ENCODE assay signal across 10 cellular contexts in the genomic region with DNA sequence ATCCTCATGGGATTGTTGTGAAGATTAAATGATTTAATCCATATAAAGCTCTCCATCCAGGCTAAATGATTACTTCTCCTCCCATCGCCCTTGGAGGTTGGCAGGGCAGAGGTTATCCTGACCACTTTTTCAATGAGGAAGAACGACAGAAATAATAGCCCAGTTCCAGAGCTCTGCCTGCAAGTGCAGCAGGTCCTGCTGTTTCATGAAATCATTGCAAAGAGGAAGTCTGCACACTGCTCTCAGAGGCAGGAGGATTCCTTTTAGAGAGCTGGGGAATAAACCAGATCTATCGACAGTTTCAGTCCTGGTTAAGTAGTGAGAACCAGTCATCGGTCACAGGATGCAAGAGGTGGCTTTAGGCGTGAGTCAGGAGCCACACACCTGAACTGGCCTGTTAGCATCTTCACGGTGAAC. TPM values are rescaled to one million over a fixed set of nuclear protein-coding genes. Genes with fewer than 3 reads are reported as not detected.
DNase-seq lines count a peak whose midpoint lies in the region; ATAC-seq and TF ChIP-seq lines count a peak whose summit lies in the region.
"Had no signal": no experiment of that assay in that cellular context is flagged by ENCODE, and none has a peak within 500 bp of the region (broad histone marks: within the 10 kb centered on the region; RNA-seq: fewer than 3 reads in every experiment).

No MANE protein-coding gene starts in this region.

- peaks cover 6% of the 10 kb centered on the region for H3K4me1 Mint-ChIP-seq in activated T-cell treated with anti-CD3 and anti-CD28 coated beads, Interleukin-2, amount 50 U/mL, for 72 hours (ENCODE audit: low read depth)
- H3K4me1 Mint-ChIP-seq in activated T-cell treated with anti-CD3 and anti-CD28 coated beads, Interleukin-2, amount 50 U/mL, for 4 hours (ENCODE audit: low read depth), result peaks cover 3% of the 10 kb centered on the region

- no peaks in the 10 kb centered on the region for H3K9me3 Mint-ChIP-seq in activated T-cell treated with anti-CD3 and anti-CD28 coated beads, Interleukin-2, amount 50 U/mL, for 72 hours
- no peaks in the 10 kb centered on the region for H3K9me3 Mint-ChIP-seq in activated T-cell treated with anti-CD3 and anti-CD28 coated beads, Interleukin-2, amount 50 U/mL, for 4 hours
- H3K9me3 Mint-ChIP-seq: T-helper 2 cell treated with Interferon-gamma antibody and Interleukin-4, amounts not matched to agents 5 μg/mL and 100 μg/mL, for 36 hours had no signal

- peaks cover 10% of the 10 kb centered on the region for H3K27me3 Mint-ChIP-seq in activated T-cell treated with anti-CD3 and anti-CD28 coated beads, Interleukin-2, amount 50 U/mL, for 72 hours (ENCODE audit: low read depth)
- peaks cover 9% of the 10 kb centered on the region for H3K27me3 Mint-ChIP-seq in activated T-cell treated with anti-CD3 and anti-CD28 coated beads, Interleukin-2, amount 50 U/mL, for 4 hours (ENCODE audit: low read depth)

- no peaks in the 10 kb centered on the region for H3K36me3 Mint-ChIP-seq in activated T-cell treated with anti-CD3 and anti-CD28 coated beads, Interleukin-2, amount 50 U/mL, for 72 hours (ENCODE audit: insufficient read depth in 2 of 2)
- H3K36me3 Mint-ChIP-seq in activated T-cell treated with anti-CD3 and anti-CD28 coated beads, Interleukin-2, amount 50 U/mL, for 4 hours (ENCODE audit: insufficient read depth), result no peaks in the 10 kb centered on the region

- no peak overlapping the region for H3K4me3 Mint-ChIP-seq in activated T-cell treated with anti-CD3 and anti-CD28 coated beads, Interleukin-2, amount 50 U/mL, for 72 hours
- H3K4me3 Mint-ChIP-seq in activated T-cell treated with anti-CD3 and anti-CD28 coated beads, Interleukin-2, amount 50 U/mL, for 4 hours, result no peak overlapping the region
- H3K4me3 Mint-ChIP-seq: T-helper 2 cell treated with Interferon-gamma antibody and Interleukin-4, amounts not matched to agents 5 μg/mL and 100 μg/mL, for 36 hours had no signal

- TF ChIP-seq CTCF in omental fat pad (IDR thresholded peaks at IDR 0.05), result no peak

- DNase-seq in activated T-cell treated with anti-CD3 and anti-CD28 coated beads, Interleukin-2, amount 50 U/mL, for 72 hours, result no peak
- DNase-seq in activated T-cell treated with anti-CD3 and anti-CD28 coated beads, Interleukin-2, amount 50 U/mL, for 4 hours, result no peak
- DNase-seq in UCSD-AML1 (lab: John Stamatoyannopoulos, UW; ENCODE audit: unreplicated experiment) (peak; percentile 39), HuH-7.5 (ENCODE audit: low spot score) (no peak), omental fat pad (ENCODE audit: low spot score) (no peak)
- no peak for DNase-seq in stimulated activated naive CD8-positive, alpha-beta T cell treated with anti-CD3 and anti-CD28 coated beads, Interleukin-15, Interleukin-2, amounts not matched to agents 100 U/mL and 50 U/mL, for 24 hours
- no peak for DNase-seq in stimulated activated CD4-positive, alpha-beta T cell treated with anti-CD3 and anti-CD28 coated beads, Interleukin-12 subunit alpha, Interleukin-12 subunit beta, amount 100 ng/mL, for 4 hours
- DNase-seq: activated naive CD4-positive, alpha-beta T cell treated with Interleukin-2 at 50 U/mL for 16 hours had no signal

- H3K27ac Mint-ChIP-seq in activated T-cell treated with anti-CD3 and anti-CD28 coated beads, Interleukin-2, amount 50 U/mL, for 72 hours, result no peak overlapping the region
- H3K27ac Mint-ChIP-seq: T-helper 2 cell treated with Interferon-gamma antibody and Interleukin-4, amounts not matched to agents 5 μg/mL and 100 μg/mL, for 36 hours had no signal

- peak; percentile 26 to 53 for ATAC-seq in activated T-cell treated with anti-CD3 and anti-CD28 coated beads, Interleukin-2, amount 50 U/mL, for 72 hours (replicated peaks in 1 of 2)
- ATAC-seq in activated T-cell treated with anti-CD3 and anti-CD28 coated beads, Interleukin-2, amount 50 U/mL, for 4 hours, result no peak
- ATAC-seq in HG03108 (IDR thresholded peaks at IDR 0.05; ENCODE audit: unreplicated experiment), result peak; percentile 58
- ATAC-seq in stimulated activated naive CD8-positive, alpha-beta T cell treated with anti-CD3 and anti-CD28 coated beads, Interleukin-15, Interleukin-2, amounts not matched to agents 100 U/mL and 50 U/mL, for 24 hours, result peak; percentile 14
- ATAC-seq in omental fat pad (ENCODE audit: low FRiP score), result no peak

RNA-seq across cellular contexts. Expression of a gene that starts 25.0 kb away (rescaled TPM):
- 1 to 10 TPM; 1.1 to 2.8 TPM for total RNA-seq in activated T-cell treated with anti-CD3 and anti-CD28 coated beads, Interleukin-2, amount 50 U/mL, for 72 hours
- 1 to 10 TPM in 2 of 3 donors, under 1 TPM in 1; 0.71 to 1.2 (median 1.1) TPM for total RNA-seq in activated T-cell treated with anti-CD3 and anti-CD28 coated beads, Interleukin-2, amount 50 U/mL, for 4 hours
- total RNA-seq in omental fat pad, result 10 to 100 TPM; 25.3 to 41.9 (median 34.4) TPM

RNA-seq across cellular contexts. Expression of a gene that starts 52.7 kb away (rescaled TPM):
- 1 to 10 TPM; 4.4 to 5.3 TPM for total RNA-seq in activated T-cell treated with anti-CD3 and anti-CD28 coated beads, Interleukin-2, amount 50 U/mL, for 72 hours
- 1 to 10 TPM; 5.0 to 5.5 (median 5.4) TPM for total RNA-seq in activated T-cell treated with anti-CD3 and anti-CD28 coated beads, Interleukin-2, amount 50 U/mL, for 4 hours
- total RNA-seq in omental fat pad, result 1 to 10 TPM; 2.5 to 6.8 (median 5.8) TPM

Comparison
In these comparisons a context has a peak if more than half of its experiments do, and no peak if none do; other contexts are left out.
1. ATAC-seq: peak in activated T-cell treated with anti-CD3 and anti-CD28 coated beads, Interleukin-2, amount 50 U/mL, for 72 hours (2 of 2), HG03108 (single experiment) and stimulated activated naive CD8-positive, alpha-beta T cell treated with anti-CD3 and anti-CD28 coated beads, Interleukin-15, Interleukin-2, amounts not matched to agents 100 U/mL and 50 U/mL, for 24 hours (single experiment); none in activated T-cell treated with anti-CD3 and anti-CD28 coated beads, Interleukin-2, amount 50 U/mL, for 4 hours (0 of 2) and omental fat pad (single experiment).
2. RNA of a gene that starts 25.0 kb away (total RNA-seq): 25.3 to 41.9 TPM in omental fat pad; 1.1 to 2.8 TPM in activated T-cell treated with anti-CD3 and anti-CD28 coated beads, Interleukin-2, amount 50 U/mL, for 72 hours and 0.71 to 1.2 TPM in activated T-cell treated with anti-CD3 and anti-CD28 coated beads, Interleukin-2, amount 50 U/mL, for 4 hours; every median in the first group is over 4 times any median in the second.